26 cellular contexts compared by ENCODE assay signal in genomic region chr3:190166948-190167347, GRCh38. TPM values are rescaled to one million over a fixed set of nuclear protein-coding genes. Genes with fewer than 3 reads are reported as not detected.
DNase-seq lines count a peak whose midpoint lies in the region; ATAC-seq, FAIRE-seq and TF ChIP-seq lines count a peak whose summit lies in the region.
"Had no signal": no experiment of that assay in that cellular context is flagged by ENCODE, and none has a peak within 500 bp of the region (broad histone marks: within the 10 kb centered on the region; RNA-seq: fewer than 3 reads in every experiment).

No MANE protein-coding gene starts in this region.

- H2BK20ac ChIP-seq in H1 (ENCODE audit: low read length), result peak overlapping the region; percentile 44; the same call in 1 of the 2 replicates

- H3K9ac ChIP-seq in H1 (replicated peaks in 1 of 4; ENCODE audit: extremely low read depth in 1 of 4, low read depth in 3 of 4, low read length in 3 of 4), result no peak overlapping the region
- H3K9ac ChIP-seq: GM23248 had no signal

- no peak overlapping the region for H2BK15ac ChIP-seq in H1 (ENCODE audit: low read length)

- H2AFZ ChIP-seq in H1 (ENCODE audit: low read length), result no peak overlapping the region
- H2AFZ ChIP-seq: GM23248 had no signal

- no peak overlapping the region for H3K4me2 ChIP-seq in H1 (ENCODE audit: insufficient read depth in 1 of 2, low read depth in 2 of 2, low read length in 2 of 2)

- H3K4ac ChIP-seq in H1 (replicated peaks; ENCODE audit: insufficient read length, low read depth, low read length), result no peak overlapping the region

- no peak overlapping the region for H3K23ac ChIP-seq in H1 (ENCODE audit: insufficient read length)

- H2BK12ac ChIP-seq in H1 (ENCODE audit: low read depth, low read length), result no peak overlapping the region

- H3K79me2 ChIP-seq in H1 (ENCODE audit: control insufficient read depth in 1 of 2, insufficient read depth in 2 of 2, low read length in 2 of 2), result no peaks in the 10 kb centered on the region

- H3K27ac ChIP-seq in H1 (ENCODE audit: low read depth, low read length) (no peak overlapping the region), small intestine (ENCODE audit: low read depth in 1 of 2, low read length in 1 of 2) (no peak overlapping the region)
- H3K27ac ChIP-seq: GM23248, Peyer's patch had no signal

- H2AK5ac ChIP-seq in H1 (ENCODE audit: low read depth, low read length), result no peak overlapping the region

- no peak overlapping the region for H3K56ac ChIP-seq in H1 (replicated peaks; ENCODE audit: insufficient read length, low read depth, low read length)

- H3K23me2 ChIP-seq in H1 (ENCODE audit: low read depth, low read length), result no peaks in the 10 kb centered on the region

- no peak overlapping the region for H3K18ac ChIP-seq in H1 (ENCODE audit: extremely low read depth, low read length)

- POLR2A ChIA-PET in H1 (lab: Charles Lee; ENCODE audit: partially characterized antibody), result no interaction called here

- no peaks in the 10 kb centered on the region for H3K79me1 ChIP-seq in H1 (ENCODE audit: low read depth, low read length)

- no peak overlapping the region for H4K8ac ChIP-seq in H1 (ENCODE audit: extremely low read depth, insufficient read depth, low read length)

- no peak overlapping the region for H4K91ac ChIP-seq in H1 (replicated peaks; ENCODE audit: insufficient read length, low read length)

- no peaks in the 10 kb centered on the region for H3K36me3 ChIP-seq in H1 (ENCODE audit: control insufficient read depth in 2 of 4, insufficient read depth in 4 of 4, low read length in 3 of 4)
- no peaks in the 10 kb centered on the region for H3K36me3 ChIP-seq in small intestine (ENCODE audit: control insufficient read depth in 2 of 2, insufficient read depth in 2 of 2, low read length in 2 of 2)
- H3K36me3 ChIP-seq: Peyer's patch had no signal

- WGBS in H1 (ENCODE audit: extremely low coverage in 1 of 2, insufficient coverage in 1 of 2, insufficient read length in 1 of 2, insufficient replicate concordance in 2 of 2, low coverage in 1 of 2, low lambda C conversion rate in 2 of 2, missing lambda C conversion rate in 1 of 2), 2 experiments, result 88% methylated on average over 4 of the region's 4 CpGs; no CpG with 5 or more reads in 1 of the 2 experiments
- WGBS in small intestine, 3 donors, result 85 to 92% (median 85%) methylated on average over 4 of the region's 4 CpGs

- peak; percentile 54 for ATAC-seq in GM21529 (IDR thresholded peaks at IDR 0.05; ENCODE audit: unreplicated experiment)
- ATAC-seq in HG03520 (IDR thresholded peaks at IDR 0.05; ENCODE audit: unreplicated experiment), result peak; percentile 52
- no peak for ATAC-seq in HG02588 (IDR thresholded peaks at IDR 0.05; ENCODE audit: unreplicated experiment)

- no peak overlapping the region for H2BK5ac ChIP-seq in H1 (ENCODE audit: low read depth, low read length)

- 0 out of 7 replicates have a peak, but pooled peaks cover 0 to 4% (median 0%) of the 10 kb centered on the region in 4 experiments for H3K4me1 ChIP-seq in H1 (replicated peaks in 1 of 4; ENCODE audit: control insufficient read depth in 3 of 4, insufficient read depth in 4 of 4, low read length in 3 of 4)
- no peaks in the 10 kb centered on the region for H3K4me1 ChIP-seq in small intestine (ENCODE audit: control insufficient read depth in 2 of 2, insufficient read depth in 1 of 2, low read depth in 1 of 2, low read length in 1 of 2)

- no peak overlapping the region for H4K5ac ChIP-seq in H1 (ENCODE audit: insufficient read length, low read depth, low read length)

- H3K27me3 ChIP-seq in H1 (replicated peaks in 1 of 4; ENCODE audit: control insufficient read depth in 3 of 4, extremely low read depth in 1 of 4, insufficient read depth in 3 of 4, low read length in 3 of 4) (no peaks in the 10 kb centered on the region), small intestine (ENCODE audit: control insufficient read depth in 2 of 2, insufficient read depth in 2 of 2, low read length in 2 of 2) (no peaks in the 10 kb centered on the region)
- H3K27me3 ChIP-seq: Peyer's patch had no signal

- H4K20me1 ChIP-seq in H1 (replicated peaks in 1 of 2; ENCODE audit: control insufficient read depth in 1 of 2, insufficient read depth in 2 of 2, low read length in 2 of 2), result no peaks in the 10 kb centered on the region

- no peaks in the 10 kb centered on the region for H3K9me3 ChIP-seq in H1 (ENCODE audit: insufficient read depth in 2 of 2, low read depth in 1 of 2, low read length in 1 of 2)
- H3K9me3 ChIP-seq in small intestine (ENCODE audit: control insufficient read depth, low read depth), result no peaks in the 10 kb centered on the region
- H3K9me3 ChIP-seq: Peyer's patch had no signal

- H3K4me3 ChIP-seq in GM12865 (ENCODE audit: low read depth, low read length) (no peak overlapping the region), H1 (ENCODE audit: extremely low read depth in 1 of 4, insufficient read depth in 2 of 4, low read depth in 3 of 4, low read length in 4 of 4) (no peak overlapping the region), small intestine (ENCODE audit: low read depth in 1 of 2, low read length in 2 of 2) (no peak overlapping the region)
- H3K4me3 ChIP-seq: GM23248, Peyer's patch had no signal

- TF ChIP-seq RAD21 in H1 (IDR thresholded peaks at IDR 0.05 in 1 of 2, conservative IDR thresholded peaks at IDR 0.05 in 1 of 2; ENCODE audit: low read depth in 2 of 2, low read length in 2 of 2), result no peak

- TF ChIP-seq EP300 in H1 (IDR thresholded peaks at IDR 0.05; ENCODE audit: borderline replicate concordance in 1 of 2, low read depth in 2 of 2, low read length in 2 of 2), result no peak

- TF ChIP-seq CTCF in GM12865 (IDR thresholded peaks at IDR 0.05; ENCODE audit: insufficient read depth, low read depth, low read length, missing control alignments) (no peak), H1 (IDR thresholded peaks at IDR 0.05; ENCODE audit: control extremely low read depth in 1 of 3, insufficient read depth in 1 of 3, low read depth in 1 of 3, low read length in 3 of 3) (no peak)

- H2BK120ac ChIP-seq in H1 (replicated peaks; ENCODE audit: low read depth, low read length), result no peak overlapping the region

- no peak for TF ChIP-seq POLR2A in H1 (IDR thresholded peaks at IDR 0.05; ENCODE audit: control extremely low read depth in 1 of 2, low read depth in 2 of 2, low read length in 2 of 2)

- no peak for FAIRE-seq in H1 (lab: Jason Lieb, UNC)
- FAIRE-seq in small intestine (lab: Jason Lieb, UNC), result no peak
- FAIRE-seq: HTR-8/SVneo had no signal

- CTCF ChIA-PET in H1 (lab: Charles Lee; ENCODE audit: partially characterized antibody), result interaction anchor here (1.5 kb wide), 1 partner anchor 59 kb away, joined by 3 read pairs; no protein-coding TSS in a partner anchor

- DNase-seq in GM12865 (ENCODE audit: low read depth), result peak; percentile 55
- DNase-seq in H1 (ENCODE audit: low read depth in 1 of 2, low spot score in 2 of 2), result no peak
- DNase-seq in stimulated activated CD4-positive, alpha-beta T cell treated with anti-CD3 and anti-CD28 coated beads, Interleukin-4, amount 100 ng/mL, for 24 hours, result no peak
- DNase-seq in small intestine, result no peak
- DNase-seq: Calu3, DND-41, GM23248, H9, KG1, MM.1S, NCI-H1092 treated with DMSO at 0.1 percent for 48 hours, NCI-H1436, NCI-H187, NCI-H2081 treated with DMSO at 0.1 percent for 48 hours, NCI-H2171, NCI-H226, NCI-H510A, NCI-H69, Peyer's patch, SHP77 treated with DMSO at 0.1 percent for 48 hours had no signal

- H3K14ac ChIP-seq in H1 (ENCODE audit: insufficient read length), result no peak overlapping the region

TF ChIP-seq in H1, 55 proteins besides CTCF, POLR2A, EP300 and RAD21:
- no peak for TF ChIP-seq CTBP2 (IDR thresholded peaks at IDR 0.05; ENCODE audit: borderline replicate concordance, insufficient read depth, insufficient read length, low read length)
- TF ChIP-seq, protein P1, sequence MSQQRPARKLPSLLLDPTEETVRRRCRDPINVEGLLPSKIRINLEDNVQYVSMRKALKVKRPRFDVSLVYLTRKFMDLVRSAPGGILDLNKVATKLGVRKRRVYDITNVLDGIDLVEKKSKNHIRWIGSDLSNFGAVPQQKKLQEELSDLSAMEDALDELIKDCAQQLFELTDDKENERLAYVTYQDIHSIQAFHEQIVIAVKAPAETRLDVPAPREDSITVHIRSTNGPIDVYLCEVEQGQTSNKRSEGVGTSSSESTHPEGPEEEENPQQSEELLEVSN (IDR thresholded peaks at IDR 0.05), result no peak
- no peak for TF ChIP-seq CBX5 (IDR thresholded peaks at IDR 0.05; ENCODE audit: low read depth, low read length)
- no peak for TF ChIP-seq EZH2 (IDR thresholded peaks at IDR 0.05; ENCODE audit: low read depth, low read length, severe bottlenecking)
- no peak for TF ChIP-seq CREB1 (IDR thresholded peaks at IDR 0.05)
- TF ChIP-seq CEBPB (IDR thresholded peaks at IDR 0.05; ENCODE audit: low read depth, low read length), result no peak
- no peak for TF ChIP-seq RNF2 (IDR thresholded peaks at IDR 0.05; ENCODE audit: borderline replicate concordance, low read depth, low read length, missing control alignments, poor library complexity, severe bottlenecking)
- TF ChIP-seq CHD2 (IDR thresholded peaks at IDR 0.05; ENCODE audit: low read length), result no peak
- TF ChIP-seq RXRA (IDR thresholded peaks at IDR 0.05; ENCODE audit: insufficient read depth, low read depth, low read length), result no peak
- TF ChIP-seq SRF (IDR thresholded peaks at IDR 0.05; ENCODE audit: low read depth, low read length), result no peak
TF ChIP-seq in H1: peak in this region for 0.

RNA-seq across cellular contexts. Expression of gene P3H2, which starts 46.3 kb away (rescaled TPM):
- 40.5 and 48.6 TPM in 2 replicates for total RNA-seq in H1 (2021; fragmentation: NEBNext Ultra II Directional; extraction: Animal tissue kit (Norgen Biotek cat#: 25700))
- polyA plus RNA-seq in H1 (2011; rRNA removed) (31.1 and 60.4 TPM in 2 replicates), small intestine (1 to 10 TPM in 1 of 3 donors, under 1 TPM in 2; 0.22 to 1.7 (median 0.27) TPM)
- 41.2 TPM for polyA plus RNA-seq in H1 (2011; cell fraction: cytosol; rRNA removed)
- polyA plus RNA-seq in H1 (2011; cell fraction: nucleus; rRNA removed), result 23.9 TPM
- 56.4 to 73.6 TPM (median 61.0 TPM) in 4 replicates for polyA plus RNA-seq in H1 (2012, experiment 1 of 2)
- polyA plus RNA-seq in H1 (2012, experiment 2 of 2), result 20.1 TPM
- polyA plus RNA-seq in H1 (2013, experiment 1 of 2), result 29.6 TPM
- 29.3 TPM for polyA plus RNA-seq in H1 (2013, experiment 2 of 2)
- 48.5 and 64.9 TPM in 2 replicates for polyA minus RNA-seq in H1 (2011; rRNA and poly(A)+ RNA removed)
- 31.2 TPM for polyA minus RNA-seq in H1 (2011; cell fraction: cytosol; rRNA and poly(A)+ RNA removed)
- polyA minus RNA-seq in H1 (2011; cell fraction: nucleus; rRNA and poly(A)+ RNA removed), result 73.6 TPM
- total RNA-seq: OCI-LY7; T-helper 1 cell treated with Interleukin-12 subunit alpha and Interleukin-12 subunit beta and Interleukin-4 antibody, amounts not matched to agents 30 ng/mL and 1 ng/mL, for 36 hours had no signal

Comparison
In these comparisons a context has a peak if more than half of its experiments do, and no peak if none do; other contexts are left out.
1. RNA of gene P3H2, which starts 46.3 kb away (polyA plus RNA-seq): 20.1 to 73.6 TPM in H1; 0.22 to 1.7 TPM in small intestine; every median in the first group is over 4 times any median in the second.